In the genomic region with DNA sequence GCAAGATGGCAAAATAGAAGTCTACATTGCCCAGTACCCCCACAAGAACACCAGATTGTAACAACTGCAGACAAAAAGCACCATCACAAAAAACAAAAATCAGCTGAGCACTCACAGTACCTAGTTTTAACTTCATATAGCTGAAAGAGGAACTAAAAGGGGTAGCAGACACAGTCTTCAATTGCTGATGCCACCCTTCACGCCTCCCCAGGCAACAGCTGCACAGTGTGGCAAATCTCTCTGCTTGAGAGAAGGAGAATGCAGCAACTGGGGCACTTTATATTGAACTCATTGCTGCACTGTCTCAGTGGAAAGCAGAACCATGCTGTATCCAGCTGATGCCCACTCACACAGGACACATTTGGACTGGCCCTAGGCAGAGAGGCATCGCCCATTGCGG, we compare ENCODE assay signal across 17 cellular contexts.
"Had no signal": no experiment of that assay in that cellular context is flagged by ENCODE, and none has a peak within 500 bp of the region (broad histone marks: within the 10 kb centered on the region; RNA-seq: fewer than 3 reads in every experiment).

No MANE protein-coding gene starts in this region.

- H3K4me1 ChIP-seq: foreskin keratinocyte, left lung, psoas muscle, thyroid gland had no signal

- FAIRE-seq: endometrium had no signal

- H3K27me3 ChIP-seq: foreskin keratinocyte, left lung, neutrophil, ovary, thyroid gland had no signal

- ATAC-seq: foreskin keratinocyte, left lung, natural killer cell, T-helper 17 cell had no signal

- H3K9me3 ChIP-seq: neutrophil, ovary, psoas muscle, thyroid gland had no signal

- H3K4me3 ChIP-seq: left lung, lung, ovary, psoas muscle, thyroid gland had no signal

- H3K36me3 ChIP-seq: left lung, neutrophil, ovary, thyroid gland had no signal

- H3K27ac ChIP-seq: foreskin keratinocyte, left lung, neutrophil, ovary, psoas muscle, thyroid gland had no signal

- DNase-seq: activated CD4-positive, alpha-beta memory T cell treated with anti-CD3 and anti-CD28 coated beads for 36 hours; activated CD4-positive, alpha-beta T cell treated with anti-CD3 and anti-CD28 coated beads for 48 hours; activated gamma-delta T cell treated with Interleukin-2 at 50 U/mL for 16 hours; anterior cingulate cortex; foreskin keratinocyte; kidney glomerular epithelial cell; natural killer cell; ovary; stimulated activated CD4-positive, alpha-beta T cell treated with anti-CD3 and anti-CD28 coated beads, Interleukin-12 subunit alpha, Interleukin-12 subunit beta, amount 100 ng/mL, for 4 hours; substantia nigra; T-helper 17 cell; thyroid gland had no signal
